14 cellular contexts compared by ENCODE assay signal in genomic region chr11:120883404-120884135, GRCh38.
DNase-seq lines count a peak whose midpoint lies in the region; ATAC-seq, FAIRE-seq and TF ChIP-seq lines count a peak whose summit lies in the region.
"Had no signal": no experiment of that assay in that cellular context is flagged by ENCODE, and none has a peak within 500 bp of the region (broad histone marks: within the 10 kb centered on the region; RNA-seq: fewer than 3 reads in every experiment).

No MANE protein-coding gene starts in this region.

- H3K9me3 Mint-ChIP-seq in MCF 10A (ENCODE audit: unreplicated experiment), result no peaks in the 10 kb centered on the region
- no peaks in the 10 kb centered on the region for H3K9me3 Mint-ChIP-seq in CD4-positive, alpha-beta memory T cell
- H3K9me3 Mint-ChIP-seq: natural killer cell treated with Interleukin-12 subunit alpha and Interleukin-12 subunit beta and Interleukin-15 and Interleukin-18, amount 100 ng/mL, for 72 hours had no signal

- no peak overlapping the region for H2BK120ac ChIP-seq in H1 (replicated peaks; ENCODE audit: low read depth, low read length)

- no peak overlapping the region for H3K9ac ChIP-seq in H1 (replicated peaks in 1 of 4; ENCODE audit: extremely low read depth in 1 of 4, low read depth in 3 of 4, low read length in 3 of 4)

- peak overlapping the region; percentile 22; the same call in 1 of the 2 replicates for H4K8ac ChIP-seq in H1 (ENCODE audit: extremely low read depth, insufficient read depth, low read length)

- peak; percentile 20 for DNase-seq in MCF 10A (ENCODE audit: unreplicated experiment)
- DNase-seq in breast epithelium (ENCODE audit: low spot score in 2 of 2), result no peak
- no peak for DNase-seq in H1 (ENCODE audit: low read depth in 1 of 2, low spot score in 2 of 2)
- DNase-seq in iris pigment epithelial cell (ENCODE audit: low read depth), result peak; percentile 15
- peak; percentile 75 to 87 for DNase-seq in aorta
- no peak for DNase-seq in CD4-positive, alpha-beta memory T cell
- DNase-seq in NOMO-1 (lab: John Stamatoyannopoulos, UW; ENCODE audit: unreplicated experiment in 2 of 2), result no peak
- no peak for DNase-seq in kidney glomerular epithelial cell (lab: John Stamatoyannopoulos, UW)
- DNase-seq: activated CD8-positive, alpha-beta T cell treated with anti-CD3 and anti-CD28 coated beads, Interleukin-2, amount 10 ng/mL, durations not matched to agents 7 days and 5 days; NCI-H1930; stimulated activated CD4-positive, alpha-beta T cell treated with anti-CD3 and anti-CD28 coated beads, Interleukin-2, amount 100 ng/mL, for 48 hours had no signal

- H3K79me2 ChIP-seq in H1 (ENCODE audit: control insufficient read depth in 1 of 2, insufficient read depth in 2 of 2, low read length in 2 of 2), result no peaks in the 10 kb centered on the region

- H3K36me3 ChIP-seq in breast epithelium (no peaks in the 10 kb centered on the region), H1 (ENCODE audit: control insufficient read depth in 2 of 4, insufficient read depth in 4 of 4, low read length in 3 of 4) (no peaks in the 10 kb centered on the region), aorta (ENCODE audit: control insufficient read depth in 1 of 2, insufficient read depth in 2 of 2, low read length in 1 of 2) (no peaks in the 10 kb centered on the region)
- H3K36me3 ChIP-seq in CD4-positive, alpha-beta memory T cell (ENCODE audit: insufficient read depth, low read length), result no peaks in the 10 kb centered on the region
- H3K36me3 ChIP-seq: tibial artery had no signal

- no peak for TF ChIP-seq RAD21 in H1 (IDR thresholded peaks at IDR 0.05 in 1 of 2, conservative IDR thresholded peaks at IDR 0.05 in 1 of 2; ENCODE audit: low read depth in 2 of 2, low read length in 2 of 2)

- WGBS in H1 (ENCODE audit: extremely low coverage in 1 of 2, insufficient coverage in 1 of 2, insufficient read length in 1 of 2, insufficient replicate concordance in 2 of 2, low coverage in 1 of 2, low lambda C conversion rate in 2 of 2, missing lambda C conversion rate in 1 of 2), 2 experiments, result 88% methylated on average over 9 of the region's 9 CpGs; no CpG with 5 or more reads in 1 of the 2 experiments
- 14 to 16% methylated on average over 9 of the region's 9 CpGs for WGBS in aorta, 2 donors

- H3K79me1 ChIP-seq in H1 (ENCODE audit: low read depth, low read length), result no peaks in the 10 kb centered on the region

- no peaks in the 10 kb centered on the region for H3K36me3 Mint-ChIP-seq in MCF 10A (ENCODE audit: insufficient read depth, unreplicated experiment)
- no peaks in the 10 kb centered on the region for H3K36me3 Mint-ChIP-seq in CD4-positive, alpha-beta memory T cell
- H3K36me3 Mint-ChIP-seq: natural killer cell treated with Interleukin-12 subunit alpha and Interleukin-12 subunit beta and Interleukin-15 and Interleukin-18, amount 100 ng/mL, for 72 hours had no signal

- H3K9me3 ChIP-seq in breast epithelium (no peaks in the 10 kb centered on the region), H1 (ENCODE audit: insufficient read depth in 2 of 2, low read depth in 1 of 2, low read length in 1 of 2) (no peaks in the 10 kb centered on the region), aorta (ENCODE audit: control insufficient read depth, low read length) (no peaks in the 10 kb centered on the region)
- H3K9me3 ChIP-seq in CD4-positive, alpha-beta memory T cell (ENCODE audit: control insufficient read depth in 1 of 2, low read length in 2 of 2), result no peaks in the 10 kb centered on the region
- H3K9me3 ChIP-seq: tibial artery had no signal

- peak; percentile 62 for ATAC-seq in aorta (ENCODE audit: low FRiP score)
- ATAC-seq: activated CD8-positive, alpha-beta T cell treated with anti-CD3 and anti-CD28 coated beads, Interleukin-2, amount 10 ng/mL, durations not matched to agents 7 days and 5 days had no signal

- H3K4ac ChIP-seq in H1 (replicated peaks; ENCODE audit: insufficient read length, low read depth, low read length), result no peak overlapping the region

- no peak overlapping the region for H3K4me3 Mint-ChIP-seq in MCF 10A (ENCODE audit: unreplicated experiment)
- no peak overlapping the region for H3K4me3 Mint-ChIP-seq in CD4-positive, alpha-beta memory T cell
- H3K4me3 Mint-ChIP-seq: activated CD8-positive, alpha-beta T cell treated with anti-CD3 and anti-CD28 coated beads, Interleukin-2, amount 10 ng/mL, durations not matched to agents 7 days and 5 days; natural killer cell treated with Interleukin-12 subunit alpha and Interleukin-12 subunit beta and Interleukin-15 and Interleukin-18, amount 100 ng/mL, for 72 hours had no signal

- TF ChIP-seq CTCF in MCF 10A (IDR thresholded peaks at IDR 0.05; ENCODE audit: unreplicated experiment) (no peak), breast epithelium (IDR thresholded peaks at IDR 0.05) (no peak), H1 (IDR thresholded peaks at IDR 0.05; ENCODE audit: control extremely low read depth in 1 of 3, insufficient read depth in 1 of 3, low read depth in 1 of 3, low read length in 3 of 3) (no peak)

- no peak overlapping the region for H3K18ac ChIP-seq in H1 (ENCODE audit: extremely low read depth, low read length)

- H3K14ac ChIP-seq in H1 (ENCODE audit: insufficient read length), result no peak overlapping the region

- no peak overlapping the region for H3K56ac ChIP-seq in H1 (replicated peaks; ENCODE audit: insufficient read length, low read depth, low read length)

- no peak overlapping the region for H2BK15ac ChIP-seq in H1 (ENCODE audit: low read length)

- TF ChIP-seq POLR2A in breast epithelium (IDR thresholded peaks at IDR 0.05) (no peak), H1 (IDR thresholded peaks at IDR 0.05; ENCODE audit: control extremely low read depth in 1 of 2, low read depth in 2 of 2, low read length in 2 of 2) (no peak)

- H3K23ac ChIP-seq in H1 (ENCODE audit: insufficient read length), result no peak overlapping the region

- H2BK20ac ChIP-seq in H1 (ENCODE audit: low read length), result no peak overlapping the region

- no peak overlapping the region for H2BK5ac ChIP-seq in H1 (ENCODE audit: low read depth, low read length)

- CTCF ChIA-PET in MCF 10A (lab: Yijun Ruan, JAX) (interaction anchor here (0.5 to 0.7 kb wide), 2 partner anchors 263 to 276 kb away, joined by 3 read pairs; no protein-coding TSS in a partner anchor), H1 (lab: Charles Lee; ENCODE audit: partially characterized antibody) (interaction anchor here (1.0 to 2.8 kb wide), 17 partner anchors 16 to 371 kb away, joined by 3 to 13 read pairs (median 3); no protein-coding TSS in a partner anchor)
- CTCF ChIA-PET in CD4-positive, alpha-beta memory T cell (lab: Charles Lee; ENCODE audit: partially characterized antibody), result no interaction called here

- H4K5ac ChIP-seq in H1 (ENCODE audit: insufficient read length, low read depth, low read length), result no peak overlapping the region

- H3K27me3 Mint-ChIP-seq in MCF 10A (ENCODE audit: insufficient read depth, unreplicated experiment), result peaks cover 84% of the 10 kb centered on the region
- H3K27me3 Mint-ChIP-seq in CD4-positive, alpha-beta memory T cell, result peaks cover 11 to 20% of the 10 kb centered on the region in 2 donors

- H3K27me3 ChIP-seq in breast epithelium (peaks cover 0 to under 1% of the 10 kb centered on the region in 2 donors), H1 (replicated peaks in 1 of 4; ENCODE audit: control insufficient read depth in 3 of 4, extremely low read depth in 1 of 4, insufficient read depth in 3 of 4, low read length in 3 of 4) (no peaks in the 10 kb centered on the region), aorta (ENCODE audit: control insufficient read depth in 1 of 2, insufficient read depth in 2 of 2, low read length in 1 of 2) (no peaks in the 10 kb centered on the region)
- H3K27me3 ChIP-seq in CD4-positive, alpha-beta memory T cell (ENCODE audit: insufficient read depth, low read length), result no peaks in the 10 kb centered on the region
- H3K27me3 ChIP-seq: tibial artery had no signal

- no peak for TF ChIP-seq EP300 in H1 (IDR thresholded peaks at IDR 0.05; ENCODE audit: borderline replicate concordance in 1 of 2, low read depth in 2 of 2, low read length in 2 of 2)

- H3K27ac ChIP-seq in breast epithelium (peak overlapping the region in 1 of 2 donors; percentile 32), H1 (ENCODE audit: low read depth, low read length) (no peak overlapping the region), aorta (ENCODE audit: low read depth in 1 of 2, low read length in 2 of 2) (no peak overlapping the region)
- no peak overlapping the region for H3K27ac ChIP-seq in CD4-positive, alpha-beta memory T cell (ENCODE audit: low read depth, low read length)
- H3K27ac ChIP-seq: tibial artery had no signal

- no peak for FAIRE-seq in H1 (lab: Jason Lieb, UNC)
- FAIRE-seq: A204.1 had no signal

- H3K4me1 Mint-ChIP-seq in MCF 10A (ENCODE audit: insufficient read depth, unreplicated experiment), result no peaks in the 10 kb centered on the region
- H3K4me1 Mint-ChIP-seq in CD4-positive, alpha-beta memory T cell, result no peaks in the 10 kb centered on the region

- H4K91ac ChIP-seq in H1 (replicated peaks; ENCODE audit: insufficient read length, low read length), result no peak overlapping the region

- H3K23me2 ChIP-seq in H1 (ENCODE audit: low read depth, low read length), result no peaks in the 10 kb centered on the region

- no peak overlapping the region for H2AFZ ChIP-seq in H1 (ENCODE audit: low read length)

- H3K27ac Mint-ChIP-seq in MCF 10A (ENCODE audit: low read depth, unreplicated experiment), result no peak overlapping the region
- no peak overlapping the region for H3K27ac Mint-ChIP-seq in CD4-positive, alpha-beta memory T cell
- H3K27ac Mint-ChIP-seq: activated CD8-positive, alpha-beta T cell treated with anti-CD3 and anti-CD28 coated beads, Interleukin-2, amount 10 ng/mL, durations not matched to agents 7 days and 5 days; natural killer cell treated with Interleukin-12 subunit alpha and Interleukin-12 subunit beta and Interleukin-15 and Interleukin-18, amount 100 ng/mL, for 72 hours had no signal

- no peak overlapping the region for H2AK5ac ChIP-seq in H1 (ENCODE audit: low read depth, low read length)

- H3K4me3 ChIP-seq in breast epithelium, result no peak overlapping the region
- no peak overlapping the region for H3K4me3 ChIP-seq in H1 (ENCODE audit: extremely low read depth in 1 of 4, insufficient read depth in 2 of 4, low read depth in 3 of 4, low read length in 4 of 4)
- H3K4me3 ChIP-seq in aorta (ENCODE audit: low read length in 2 of 2), result no peak overlapping the region
- H3K4me3 ChIP-seq in CD4-positive, alpha-beta memory T cell (ENCODE audit: low read length in 2 of 2), result no peak overlapping the region
- H3K4me3 ChIP-seq: tibial artery had no signal

- H3K4me2 ChIP-seq in H1 (ENCODE audit: insufficient read depth in 1 of 2, low read depth in 2 of 2, low read length in 2 of 2), result no peak overlapping the region

- no peaks in the 10 kb centered on the region for H4K20me1 ChIP-seq in H1 (replicated peaks in 1 of 2; ENCODE audit: control insufficient read depth in 1 of 2, insufficient read depth in 2 of 2, low read length in 2 of 2)

- BruUV-seq in MCF 10A (replicated peaks; lab: Mats Ljungman, UMichigan), result no TSS peak

- intact Hi-C loops in MCF 10A (cut with micrococcal nuclease), result no loop called here
- intact Hi-C loops in breast epithelium (cut with DNase I; ENCODE audit: low total_unique reads), result no loop called here
- intact Hi-C loops in aorta (cut with DNase I), result loop anchor here in 1 of 2 donors (5.0 kb wide), 1 partner anchor 336 kb away; no protein-coding TSS in a partner anchor
- intact Hi-C loops in CD4-positive, alpha-beta memory T cell (cut with micrococcal nuclease), result no loop called here

- no peak overlapping the region for H2BK12ac ChIP-seq in H1 (ENCODE audit: low read depth, low read length)

- H3K4me1 ChIP-seq in breast epithelium (no peaks in the 10 kb centered on the region), H1 (replicated peaks in 1 of 4; ENCODE audit: control insufficient read depth in 3 of 4, insufficient read depth in 4 of 4, low read length in 3 of 4) (peaks cover 0 to 3% (median under 1%) of the 10 kb centered on the region in 4 experiments; a peak in 2 of 7 replicates), aorta (ENCODE audit: control insufficient read depth in 1 of 2, insufficient read depth in 2 of 2, low read length in 2 of 2) (peaks cover 2 to 7% of the 10 kb centered on the region in 2 donors)
- no peaks in the 10 kb centered on the region for H3K4me1 ChIP-seq in CD4-positive, alpha-beta memory T cell (ENCODE audit: insufficient read depth, low read length)

- POLR2A ChIA-PET in MCF 10A (lab: Yijun Ruan, JAX), result no interaction called here
- POLR2A ChIA-PET in H1 (lab: Charles Lee; ENCODE audit: partially characterized antibody), result no interaction called here
- POLR2A ChIA-PET in CD4-positive, alpha-beta memory T cell (lab: Charles Lee; ENCODE audit: partially characterized antibody), result no interaction called here

Comparison
In these comparisons a context has a peak if more than half of its experiments do, and no peak if none do; other contexts are left out.
1. DNase-seq: peak in MCF 10A (single experiment), iris pigment epithelial cell (single experiment) and aorta (2 of 2); none in breast epithelium (0 of 2), H1 (0 of 2), CD4-positive, alpha-beta memory T cell (0 of 5), NOMO-1 (0 of 2) and kidney glomerular epithelial cell (single experiment).